In the genomic region with DNA sequence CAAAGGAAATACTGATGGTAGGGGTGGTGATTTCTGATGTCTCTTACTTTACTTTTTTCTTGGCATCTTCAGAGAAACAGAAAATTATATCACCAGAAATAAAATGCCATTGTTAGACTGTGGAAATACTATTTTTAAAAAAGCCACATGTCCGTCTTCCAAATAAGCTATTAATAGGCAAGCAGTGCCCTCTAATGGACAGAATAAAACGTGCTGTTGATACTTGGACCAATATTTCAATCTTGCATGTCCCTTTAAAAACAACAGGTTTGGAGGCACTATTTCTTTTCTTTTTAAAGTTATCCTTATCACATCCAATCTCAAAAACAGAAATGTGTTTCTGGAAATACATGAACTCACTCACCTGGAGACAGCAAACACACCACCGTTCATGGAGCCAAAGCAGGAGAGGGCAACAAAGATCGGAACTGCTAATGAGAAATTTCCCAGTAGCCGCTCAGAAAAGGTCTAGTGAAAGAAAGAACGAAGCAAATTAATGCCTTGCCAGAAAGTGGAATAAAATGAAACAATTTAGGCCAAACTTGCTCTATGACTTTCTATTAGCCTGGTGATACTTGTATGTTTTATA, we compare ENCODE assay signal across 8 cellular contexts. TPM values are rescaled to one million over a fixed set of nuclear protein-coding genes. Genes with fewer than 3 reads are reported as not detected.
DNase-seq lines count a peak whose midpoint lies in the region; ATAC-seq, FAIRE-seq and TF ChIP-seq lines count a peak whose summit lies in the region.

No MANE protein-coding gene starts in this region.

- CTCF ChIA-PET in GM12878 (lab: Yijun Ruan, JAX), result interaction anchor here (0.7 to 4.9 kb wide), 32 partner anchors 9 to 498 kb away, joined by 3 to 29 read pairs (median 4); a partner anchor contains a TSS
- CTCF ChIA-PET in T-cell (lab: Charles Lee), result no interaction called here

- no peak overlapping the region for H3K4me3 Mint-ChIP-seq in T-cell

- H3K4me1 ChIP-seq in GM12878 (ENCODE audit: control insufficient read depth, insufficient read depth, low read length) (no peaks in the 10 kb centered on the region), upper lobe of left lung (peaks cover 4 to 15% (median 13%) of the 10 kb centered on the region in 4 donors)

- H3K27me3 Mint-ChIP-seq in T-cell, result peaks cover 0 to 4% of the 10 kb centered on the region in 2 donors

- H3K9ac ChIP-seq in GM12878 (ENCODE audit: control insufficient read depth, insufficient read depth, low read length), result no peak overlapping the region

- ATAC-seq in GM21529 (IDR thresholded peaks at IDR 0.05; ENCODE audit: unreplicated experiment) (peak; percentile 65), GM12878 (peak; percentile 61), upper lobe of left lung (ENCODE audit: low FRiP score in 2 of 2) (peak in 1 of 2 donors; percentile 76), T-cell (replicated peaks in 1 of 4) (no peak)

- H3K9me3 Mint-ChIP-seq in T-cell, result no peaks in the 10 kb centered on the region

- H3K36me3 ChIP-seq in GM12878 (ENCODE audit: control insufficient read depth in 2 of 2, insufficient read depth in 2 of 2, low read length in 1 of 2) (no peaks in the 10 kb centered on the region; a peak in 1 of 4 replicates), upper lobe of left lung (no peaks in the 10 kb centered on the region)

- no peak for TF ChIP-seq POLR2A in GM12878 (IDR thresholded peaks at IDR 0.05; ENCODE audit: low read depth, low read length)
- no peak for TF ChIP-seq POLR2A in upper lobe of left lung (IDR thresholded peaks at IDR 0.05)

- H3K27me3 ChIP-seq in GM12878 (replicated peaks in 1 of 2; ENCODE audit: control insufficient read depth in 2 of 2, insufficient read depth in 2 of 2, low read length in 1 of 2), result no peaks in the 10 kb centered on the region
- H3K27me3 ChIP-seq in upper lobe of left lung, result no peaks in the 10 kb centered on the region

- H3K27ac ChIP-seq in GM12878 (ENCODE audit: control insufficient read depth, insufficient read depth), result no peak overlapping the region
- no peak overlapping the region for H3K27ac ChIP-seq in upper lobe of left lung

- intact Hi-C loops in GM12878 (cut with micrococcal nuclease; ENCODE audit: unreplicated experiment), result loop anchor here (1.0 to 10.0 kb wide), 5 partner anchors 92 to 392 kb away; no protein-coding TSS in a partner anchor

- H3K36me3 Mint-ChIP-seq in T-cell, result no peaks in the 10 kb centered on the region

- H3K9me3 ChIP-seq in GM12878 (replicated peaks; ENCODE audit: control insufficient read depth, insufficient read depth, low read length) (no peaks in the 10 kb centered on the region), upper lobe of left lung (no peaks in the 10 kb centered on the region)

- H3K4me1 Mint-ChIP-seq in T-cell, result no peaks in the 10 kb centered on the region

- TF ChIP-seq CTCF in GM12878 (IDR thresholded peaks at IDR 0.05 in 2 of 3, conservative IDR thresholded peaks at IDR 0.05 in 1 of 3; ENCODE audit: control insufficient read depth in 2 of 3, extremely low read depth in 1 of 3, insufficient read depth in 1 of 3, low read depth in 3 of 3, low read length in 3 of 3) (peak; percentile 35 to 67 (median 59); a peak in 5 of 6 replicates), upper lobe of left lung (IDR thresholded peaks at IDR 0.05) (peak; percentile 35 to 69 (median 54))

- WGBS in GM12878 (ENCODE audit: insufficient coverage, insufficient replicate concordance, low lambda C conversion rate, missing lambda C conversion rate), result 43% methylated on average over 6 of the region's 6 CpGs
- WGBS in upper lobe of left lung, 2 donors, result 45 to 49% methylated on average over 6 of the region's 6 CpGs

- H3K27ac Mint-ChIP-seq in T-cell, result no peak overlapping the region

- in situ Hi-C loops in GM12878 (cut with MboI), result no loop called here

- RAD21 ChIA-PET in GM12878 (lab: Charles Lee; ENCODE audit: unreplicated experiment), result interaction anchor here (0.7 to 3.8 kb wide), 18 partner anchors 51 to 688 kb away, joined by 3 to 20 read pairs (median 4); a partner anchor contains a TSS

- no peaks in the 10 kb centered on the region for H3K79me2 ChIP-seq in GM12878 (ENCODE audit: control insufficient read depth, insufficient read depth, low read length)

- peak; percentile 84 for TF ChIP-seq RAD21 in GM12878 (IDR thresholded peaks at IDR 0.05; ENCODE audit: insufficient read depth, low read depth, low read length)

- no peak overlapping the region for H3K4me2 ChIP-seq in GM12878 (ENCODE audit: control insufficient read depth, insufficient read depth)

- SMC1A ChIA-PET in GM12878 (lab: Charles Lee; ENCODE audit: uncharacterized antibody, unreplicated experiment), result interaction anchor here (0.7 to 5.2 kb wide), 20 partner anchors 9 to 688 kb away, joined by 3 to 40 read pairs (median 4); a partner anchor contains a TSS

- POLR2A ChIA-PET in GM12878 (lab: Charles Lee), result no interaction called here
- POLR2A ChIA-PET in T-cell (lab: Charles Lee), result interaction anchor here in 1 of 2 donors (0.7 kb wide), 1 partner anchor 1618 kb away, joined by 3 read pairs; no protein-coding TSS in a partner anchor

- TF ChIP-seq EP300 in GM12878 (IDR thresholded peaks at IDR 0.05; ENCODE audit: borderline replicate concordance in 1 of 2, control insufficient read depth in 1 of 2, low read depth in 2 of 2, low read length in 2 of 2), result no peak
- no peak for TF ChIP-seq EP300 in upper lobe of left lung (IDR thresholded peaks at IDR 0.05)

- H2AFZ ChIP-seq in GM12878 (ENCODE audit: control insufficient read depth, low read depth, low read length), result no peak overlapping the region

- no peak overlapping the region for H3K4me3 ChIP-seq in GM12878
- no peak overlapping the region for H3K4me3 ChIP-seq in upper lobe of left lung

- peak; percentile 41 for FAIRE-seq in GM12878 (lab: Jason Lieb, UNC)

- DNase-seq in DMS53 treated with DMSO at 0.1 percent for 48 hours (lab: John Stamatoyannopoulos, UW; ENCODE audit: unreplicated experiment) (peak; percentile 16), NCI-H1694 (lab: John Stamatoyannopoulos, UW) (peak; percentile 24), GM12878 (ENCODE audit: low read depth, low spot score) (no peak), iris pigment epithelial cell (ENCODE audit: low read depth) (peak; percentile 88), upper lobe of left lung (no peak), T-cell (no peak)
- no peak for DNase-seq in stimulated activated CD4-positive, alpha-beta T cell treated with anti-CD3 and anti-CD28 coated beads, Interleukin-4, amount 100 ng/mL, for 4 hours

- BruUV-seq in GM12878 (replicated peaks; lab: Mats Ljungman, UMichigan), result no TSS peak

- H4K20me1 ChIP-seq in GM12878 (ENCODE audit: control insufficient read depth, insufficient read depth), result no peaks in the 10 kb centered on the region

TF ChIP-seq in GM12878, 131 proteins besides CTCF, POLR2A, EP300 and RAD21 (continues in another document):
- TF ChIP-seq, protein P1, sequence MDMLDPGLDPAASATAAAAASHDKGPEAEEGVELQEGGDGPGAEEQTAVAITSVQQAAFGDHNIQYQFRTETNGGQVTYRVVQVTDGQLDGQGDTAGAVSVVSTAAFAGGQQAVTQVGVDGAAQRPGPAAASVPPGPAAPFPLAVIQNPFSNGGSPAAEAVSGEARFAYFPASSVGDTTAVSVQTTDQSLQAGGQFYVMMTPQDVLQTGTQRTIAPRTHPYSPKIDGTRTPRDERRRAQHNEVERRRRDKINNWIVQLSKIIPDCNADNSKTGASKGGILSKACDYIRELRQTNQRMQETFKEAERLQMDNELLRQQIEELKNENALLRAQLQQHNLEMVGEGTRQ (IDR thresholded peaks at IDR 0.05; ENCODE audit: borderline replicate concordance, low read depth, low read length), result no peak
- TF ChIP-seq, protein P2, sequence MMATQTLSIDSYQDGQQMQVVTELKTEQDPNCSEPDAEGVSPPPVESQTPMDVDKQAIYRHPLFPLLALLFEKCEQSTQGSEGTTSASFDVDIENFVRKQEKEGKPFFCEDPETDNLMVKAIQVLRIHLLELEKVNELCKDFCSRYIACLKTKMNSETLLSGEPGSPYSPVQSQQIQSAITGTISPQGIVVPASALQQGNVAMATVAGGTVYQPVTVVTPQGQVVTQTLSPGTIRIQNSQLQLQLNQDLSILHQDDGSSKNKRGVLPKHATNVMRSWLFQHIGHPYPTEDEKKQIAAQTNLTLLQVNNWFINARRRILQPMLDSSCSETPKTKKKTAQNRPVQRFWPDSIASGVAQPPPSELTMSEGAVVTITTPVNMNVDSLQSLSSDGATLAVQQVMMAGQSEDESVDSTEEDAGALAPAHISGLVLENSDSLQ (IDR thresholded peaks at IDR 0.05), result peak; percentile 25; the same call in 1 of the 2 replicates
- TF ChIP-seq RUNX3 (IDR thresholded peaks at IDR 0.05; ENCODE audit: low read length) (peak; percentile 17; the same call in 1 of the 2 replicates), NFIC (IDR thresholded peaks at IDR 0.05; ENCODE audit: low read depth, low read length) (no peak)
- TF ChIP-seq, protein P3, sequence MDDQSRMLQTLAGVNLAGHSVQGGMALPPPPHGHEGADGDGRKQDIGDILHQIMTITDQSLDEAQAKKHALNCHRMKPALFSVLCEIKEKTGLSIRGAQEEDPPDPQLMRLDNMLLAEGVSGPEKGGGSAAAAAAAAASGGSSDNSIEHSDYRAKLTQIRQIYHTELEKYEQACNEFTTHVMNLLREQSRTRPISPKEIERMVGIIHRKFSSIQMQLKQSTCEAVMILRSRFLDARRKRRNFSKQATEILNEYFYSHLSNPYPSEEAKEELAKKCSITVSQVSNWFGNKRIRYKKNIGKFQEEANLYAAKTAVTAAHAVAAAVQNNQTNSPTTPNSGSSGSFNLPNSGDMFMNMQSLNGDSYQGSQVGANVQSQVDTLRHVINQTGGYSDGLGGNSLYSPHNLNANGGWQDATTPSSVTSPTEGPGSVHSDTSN (IDR thresholded peaks at IDR 0.05; ENCODE audit: insufficient replicate concordance, low read depth, low read length), result no peak

RNA-seq across cellular contexts. Expression of a gene that starts 59.2 kb away (rescaled TPM):
- 62.0 and 64.1 TPM in 2 replicates for total RNA-seq in GM12878 (2013; cell fraction: nucleolus; rRNA removed)
- total RNA-seq in GM12878 (2014; rRNA removed) (5.9 and 7.4 TPM in 2 replicates), GM12878 (2014; rRNA removed; fragmentation: Illumina TruSeq; extraction: Trizol) (7.0 and 7.6 TPM in 2 replicates), GM12878 (2021) (3.6 and 4.0 TPM in 2 replicates), upper lobe of left lung (1 to 10 TPM in 5 of 6 donors, under 1 TPM in 1; 0.77 to 9.6 (median 2.1) TPM), T-cell (under 1 TPM; 0.05 to 0.44 (median 0.30) TPM)
- 2.2 TPM for polyA plus RNA-seq in GM12878 (2011; ENCODE audit: low read depth)
- polyA plus RNA-seq in GM12878 (2011; rRNA removed) (9.8 and 18.1 TPM in 2 replicates), GM12878 (2014; fragmentation: Illumina TruSeq; extraction: Trizol) (5.7 and 8.0 TPM in 2 replicates), GM12878 (2014; fragmentation: Nextera tagmentation; extraction: Ambion mirVana) (1 to 10 TPM; 1.6 to 2.2 TPM), GM12878 (2014; rRNA removed) (2.4 and 3.4 TPM in 2 replicates), GM12878 (2016; fragmentation: Nextera tagmentation; extraction: Ambion mirVana) (1 to 10 TPM; 1.8 to 2.2 TPM)
- polyA plus RNA-seq in GM12878 (2011; cell fraction: cytosol; rRNA removed), result 2.5 and 4.2 TPM in 2 replicates
- 9.5 and 9.8 TPM in 2 replicates for polyA plus RNA-seq in GM12878 (2011; cell fraction: nucleus; rRNA removed)
- 3.6 TPM in 2 replicates for polyA plus RNA-seq in GM12878 (2012)
- 14.2 and 17.4 TPM in 2 replicates for polyA minus RNA-seq in GM12878 (2011; rRNA and poly(A)+ RNA removed)
- 4.3 and 6.9 TPM in 2 replicates for polyA minus RNA-seq in GM12878 (2011; cell fraction: cytosol; rRNA and poly(A)+ RNA removed)
- 12.0 and 13.6 TPM in 2 replicates for polyA minus RNA-seq in GM12878 (2011; cell fraction: nucleus; rRNA and poly(A)+ RNA removed)

Comparison
In these comparisons a context has a peak if more than half of its experiments do, and no peak if none do; other contexts are left out.
1. DNase-seq: peak in DMS53 treated with DMSO at 0.1 percent for 48 hours (single experiment), NCI-H1694 (single experiment) and iris pigment epithelial cell (single experiment); none in GM12878 (single experiment), upper lobe of left lung (0 of 2), T-cell (0 of 34) and stimulated activated CD4-positive, alpha-beta T cell treated with anti-CD3 and anti-CD28 coated beads, Interleukin-4, amount 100 ng/mL, for 4 hours (0 of 2).
2. ATAC-seq: peak in GM21529 (single experiment) and GM12878 (single experiment); none in T-cell (0 of 4).